In genomic region chr12:49019120-49019430, GRCh38 we compare ENCODE assay signal across 9 cellular contexts. TPM values are rescaled to one million over a fixed set of nuclear protein-coding genes. Genes with fewer than 3 reads are reported as not detected.
A peak's percentile ranks its signal among the peaks of the same experiment; 100 is the strongest.
DNase-seq lines count a peak whose midpoint lies in the region; ATAC-seq and TF ChIP-seq lines count a peak whose summit lies in the region.
"Had no signal": no experiment of that assay in that cellular context is flagged by ENCODE, and none has a peak within 500 bp of the region (broad histone marks: within the 10 kb centered on the region; RNA-seq: fewer than 3 reads in every experiment).

No MANE protein-coding gene starts in this region.

- no peaks in the 10 kb centered on the region for H3K9me3 ChIP-seq in CD8-positive, alpha-beta T cell (ENCODE audit: low read length)

- no peaks in the 10 kb centered on the region for H3K27me3 Mint-ChIP-seq in CD8-positive, alpha-beta T cell (ENCODE audit: low read depth)
- H3K27me3 Mint-ChIP-seq in activated B cell treated with CpG ODN at 0.5 μM for 24 hours: no peaks in the 10 kb centered on the region

- peak; percentile 34 for ATAC-seq in CD8-positive, alpha-beta T cell
- ATAC-seq in HG02588 (IDR thresholded peaks at IDR 0.05; ENCODE audit: unreplicated experiment) (peak; percentile 19), activated B cell treated with CpG ODN at 0.5 μM for 24 hours (ENCODE audit: low read depth) (peak; percentile 57), left ventricle myocardium superior (peak; percentile 13), HG02623 (IDR thresholded peaks at IDR 0.05; ENCODE audit: unreplicated experiment) (no peak), HG03439 (IDR thresholded peaks at IDR 0.05; ENCODE audit: unreplicated experiment) (no peak)
- ATAC-seq in stimulated activated effector memory CD8-positive, alpha-beta T cell treated with anti-CD3 and anti-CD28 coated beads, Interleukin-12 subunit alpha, Interleukin-12 subunit beta, amount 100 ng/mL, for 72 hours: no peak

- H3K4me3 ChIP-seq in CD8-positive, alpha-beta T cell (ENCODE audit: low read depth, low read length): peak overlapping the region; percentile 85

- H3K4me3 Mint-ChIP-seq in CD8-positive, alpha-beta T cell: peak overlapping the region; percentile 95
- peak overlapping the region; percentile 93 for H3K4me3 Mint-ChIP-seq in activated B cell treated with CpG ODN at 0.5 μM for 24 hours
- peak overlapping the region; percentile 88 for H3K4me3 Mint-ChIP-seq in stimulated activated effector memory CD8-positive, alpha-beta T cell treated with anti-CD3 and anti-CD28 coated beads, Interleukin-12 subunit alpha, Interleukin-12 subunit beta, amount 100 ng/mL, for 72 hours

- H3K4me1 ChIP-seq in CD8-positive, alpha-beta T cell (ENCODE audit: insufficient read depth, low read length): peaks cover 25% of the 10 kb centered on the region

- H3K9me3 Mint-ChIP-seq in CD8-positive, alpha-beta T cell: no peaks in the 10 kb centered on the region
- no peaks in the 10 kb centered on the region for H3K9me3 Mint-ChIP-seq in activated B cell treated with CpG ODN at 0.5 μM for 24 hours
- H3K9me3 Mint-ChIP-seq in stimulated activated effector memory CD8-positive, alpha-beta T cell treated with anti-CD3 and anti-CD28 coated beads, Interleukin-12 subunit alpha, Interleukin-12 subunit beta, amount 100 ng/mL, for 72 hours: no peaks in the 10 kb centered on the region

- peak overlapping the region; percentile 97 for H3K27ac ChIP-seq in CD8-positive, alpha-beta T cell (ENCODE audit: low read depth, low read length)

- H3K4me1 Mint-ChIP-seq in CD8-positive, alpha-beta T cell (ENCODE audit: low read depth): peaks cover 38% of the 10 kb centered on the region
- H3K4me1 Mint-ChIP-seq in activated B cell treated with CpG ODN at 0.5 μM for 24 hours: peaks cover 31% of the 10 kb centered on the region
- peaks cover 45% of the 10 kb centered on the region for H3K4me1 Mint-ChIP-seq in stimulated activated effector memory CD8-positive, alpha-beta T cell treated with anti-CD3 and anti-CD28 coated beads, Interleukin-12 subunit alpha, Interleukin-12 subunit beta, amount 100 ng/mL, for 72 hours

- intact Hi-C loops in CD8-positive, alpha-beta T cell (cut with DNase I, micrococcal nuclease): loop anchor here (1.0 to 5.0 kb wide), 6 partner anchors 24 to 520 kb away; partner anchors contain the start of genes KANSL2 (in 1 of the 2), KCNH3 (in 1 of the 2), TUBA1A (in 1 of the 2) and WNT1 (in 1 of the 2)
- intact Hi-C loops in activated B cell treated with CpG ODN at 0.5 μM for 24 hours (cut with micrococcal nuclease) (loop anchor here (2.0 to 5.0 kb wide), 2 partner anchors 42 to 52 kb away; partner anchors contain the start of gene WNT1), left ventricle myocardium superior (cut with micrococcal nuclease) (no loop called here)

- DNase-seq in CD8-positive, alpha-beta T cell: no peak
- no peak for DNase-seq in activated B cell treated with CpG ODN at 0.5 μM for 24 hours
- no peak for DNase-seq in left ventricle myocardium superior
- DNase-seq in stimulated activated effector memory CD8-positive, alpha-beta T cell treated with anti-CD3 and anti-CD28 coated beads, Interleukin-12 subunit alpha, Interleukin-12 subunit beta, amount 100 ng/mL, for 72 hours (ENCODE audit: low spot score in 2 of 2): no peak
- DNase-seq in HEK293T (ENCODE audit: extremely low spot score): no peak

- H3K36me3 Mint-ChIP-seq in CD8-positive, alpha-beta T cell: peaks cover 61% of the 10 kb centered on the region
- H3K36me3 Mint-ChIP-seq in activated B cell treated with CpG ODN at 0.5 μM for 24 hours (ENCODE audit: low read depth): peaks cover 50% of the 10 kb centered on the region
- peaks cover 79% of the 10 kb centered on the region for H3K36me3 Mint-ChIP-seq in stimulated activated effector memory CD8-positive, alpha-beta T cell treated with anti-CD3 and anti-CD28 coated beads, Interleukin-12 subunit alpha, Interleukin-12 subunit beta, amount 100 ng/mL, for 72 hours

- H3K36me3 ChIP-seq in CD8-positive, alpha-beta T cell (ENCODE audit: insufficient read depth, low read length): peaks cover 17% of the 10 kb centered on the region

- no peak for TF ChIP-seq CTCF in CD8-positive, alpha-beta T cell (IDR thresholded peaks at IDR 0.05)
- TF ChIP-seq CTCF in activated B cell treated with CpG ODN at 0.5 μM for 24 hours (IDR thresholded peaks at IDR 0.05): no peak

- CTCF ChIA-PET in CD8-positive, alpha-beta T cell (lab: Charles Lee): interaction anchor here (0.9 to 3.3 kb wide), 5 partner anchors 11 to 45 kb away, joined by 3 to 14 read pairs (median 3); no protein-coding TSS in a partner anchor
- CTCF ChIA-PET in activated B cell treated with CpG ODN at 0.5 μM for 24 hours (lab: Charles Lee): interaction anchor here (1.3 to 2.2 kb wide), 4 partner anchors 21 to 166 kb away, joined by 5 to 21 read pairs (median 6); partner anchors contain the start of gene DDN
- CTCF ChIA-PET in HEK293T (lab: Yijun Ruan, JAX): interaction anchor here (1.0 to 1.7 kb wide), 3 partner anchors 11 to 73 kb away, joined by 5 to 8 read pairs (median 7); no protein-coding TSS in a partner anchor

- H3K27me3 ChIP-seq in CD8-positive, alpha-beta T cell (ENCODE audit: insufficient read depth, low read length): no peaks in the 10 kb centered on the region

- POLR2A ChIA-PET in CD8-positive, alpha-beta T cell (lab: Charles Lee): interaction anchor here (0.9 kb wide), 1 partner anchor 91 kb away, joined by 4 read pairs; the partner anchor contains the start of gene LMBR1L
- POLR2A ChIA-PET in activated B cell treated with CpG ODN at 0.5 μM for 24 hours (lab: Charles Lee): interaction anchor here (0.6 to 2.1 kb wide), 11 partner anchors 20 to 734 kb away, joined by 3 to 13 read pairs (median 4); partner anchors contain the start of genes DDN and TUBA1B
- POLR2A ChIA-PET in HEK293T (lab: Yijun Ruan, JAX): interaction anchor here (0.9 kb wide), 2 partner anchors 62 to 112 kb away, joined by 3 read pairs; partner anchors contain the start of genes ARF3 and TUBA1B

- peak overlapping the region; percentile 99 for H3K27ac Mint-ChIP-seq in CD8-positive, alpha-beta T cell
- H3K27ac Mint-ChIP-seq in activated B cell treated with CpG ODN at 0.5 μM for 24 hours: peak overlapping the region; percentile 98
- peak overlapping the region; percentile 96 for H3K27ac Mint-ChIP-seq in stimulated activated effector memory CD8-positive, alpha-beta T cell treated with anti-CD3 and anti-CD28 coated beads, Interleukin-12 subunit alpha, Interleukin-12 subunit beta, amount 100 ng/mL, for 72 hours

TF ChIP-seq in HEK293T, 16 proteins besides CTCF, POLR2A, EP300 and RAD21:
- TF ChIP-seq PKNOX1 (IDR thresholded peaks at IDR 0.05): no peak
- TF ChIP-seq NFRKB (IDR thresholded peaks at IDR 0.05): no peak
- TF ChIP-seq SUZ12 (IDR thresholded peaks at IDR 0.05): no peak
- no peak for TF ChIP-seq FOXK2 (IDR thresholded peaks at IDR 0.05)
- TF ChIP-seq CTBP1 (IDR thresholded peaks at IDR 0.05; ENCODE audit: borderline replicate concordance): no peak
- no peak for TF ChIP-seq FOXM1 (IDR thresholded peaks at IDR 0.05; ENCODE audit: borderline replicate concordance)
- TF ChIP-seq L3MBTL2 (conservative IDR thresholded peaks at IDR 0.05): no peak
- TF ChIP-seq BHLHE40 (IDR thresholded peaks at IDR 0.05; ENCODE audit: borderline replicate concordance): no peak
- TF ChIP-seq TARDBP (IDR thresholded peaks at IDR 0.05): no peak
- no peak for TF ChIP-seq ELF4 (IDR thresholded peaks at IDR 0.05)
- no peak for TF ChIP-seq LEF1 (IDR thresholded peaks at IDR 0.05; ENCODE audit: borderline replicate concordance)
- TF ChIP-seq FOXA1 (IDR thresholded peaks at IDR 0.05): no peak
- TF ChIP-seq ZNF384 (IDR thresholded peaks at IDR 0.05): no peak
- no peak for TF ChIP-seq ARNT (IDR thresholded peaks at IDR 0.05)
- no peak for TF ChIP-seq SP1 (IDR thresholded peaks at IDR 0.05)
- TF ChIP-seq HDGF (IDR thresholded peaks at IDR 0.05; ENCODE audit: borderline replicate concordance): no peak
TF ChIP-seq in HEK293T: peak in this region for 0.

RNA-seq across cellular contexts. Expression of gene PRKAG1, which starts 0.5 kb away (rescaled TPM):
- 10 to 100 TPM; 30.2 to 34.3 TPM for total RNA-seq in CD8-positive, alpha-beta T cell
- total RNA-seq in activated B cell treated with CpG ODN at 0.5 μM for 24 hours (55.3 and 70.5 TPM in 2 replicates), left ventricle myocardium superior (78.1 TPM)

RNA-seq across cellular contexts. Expression of gene DDN, which starts 19.9 kb away (rescaled TPM):
- 1 to 10 TPM; 1.3 TPM for total RNA-seq in CD8-positive, alpha-beta T cell
- 0.20 and 0.44 TPM in 2 replicates for total RNA-seq in activated B cell treated with CpG ODN at 0.5 μM for 24 hours
- total RNA-seq in left ventricle myocardium superior: 0.77 TPM

RNA-seq across cellular contexts. Expression of gene WNT1, which starts 41.0 kb away (rescaled TPM):
- total RNA-seq in CD8-positive, alpha-beta T cell: 1 to 10 TPM; 5.6 to 5.9 TPM
- not detected in 2 replicates for total RNA-seq in activated B cell treated with CpG ODN at 0.5 μM for 24 hours
- not detected for total RNA-seq in left ventricle myocardium superior
- total RNA-seq: HT1080 had no signal

RNA-seq across cellular contexts. Expression of gene KMT2D, which starts 41.5 kb away (rescaled TPM):
- total RNA-seq in CD8-positive, alpha-beta T cell: 100 to 1,000 TPM; 112 to 127 TPM
- 127 and 136 TPM in 2 replicates for total RNA-seq in activated B cell treated with CpG ODN at 0.5 μM for 24 hours
- total RNA-seq in left ventricle myocardium superior: 43.8 TPM

RNA-seq across cellular contexts. Expression of gene WNT10B, which starts 47.5 kb away (rescaled TPM):
- 10 to 100 TPM; 11.2 to 13.1 TPM for total RNA-seq in CD8-positive, alpha-beta T cell
- total RNA-seq in activated B cell treated with CpG ODN at 0.5 μM for 24 hours: 0.22 TPM in 1 of 2 replicates, not detected in the other
- total RNA-seq in left ventricle myocardium superior: 0.17 TPM

Comparison
In these comparisons a context has a peak if more than half of its experiments do, and no peak if none do; other contexts are left out.
1. ATAC-seq: peak in CD8-positive, alpha-beta T cell (single experiment), HG02588 (single experiment), activated B cell treated with CpG ODN at 0.5 μM for 24 hours (single experiment) and left ventricle myocardium superior (single experiment); none in stimulated activated effector memory CD8-positive, alpha-beta T cell treated with anti-CD3 and anti-CD28 coated beads, Interleukin-12 subunit alpha, Interleukin-12 subunit beta, amount 100 ng/mL, for 72 hours (single experiment), HG02623 (single experiment) and HG03439 (single experiment).
2. Peak in every context shown above with its lines, with median percentiles within 50 percentile points of each other: H3K27ac Mint-ChIP-seq and H3K4me3 Mint-ChIP-seq.